Comparison of ENCODE assay signal across 34 cellular contexts in genomic region chr2:34646901-34647300, GRCh38.
"Had no signal": no experiment of that assay in that cellular context is flagged by ENCODE, and none has a peak within 500 bp of the region (broad histone marks: within the 10 kb centered on the region; RNA-seq: fewer than 3 reads in every experiment).

No MANE protein-coding gene starts in this region.

- H3K4me1 ChIP-seq: adrenal gland, ascending aorta, body of pancreas, breast epithelium had no signal

- FAIRE-seq: astrocyte, bronchial epithelial cell had no signal

- H3K9me3 ChIP-seq: adrenal gland, ascending aorta, body of pancreas, breast epithelium had no signal

- ATAC-seq: activated naive CD4-positive, alpha-beta T cell treated with anti-CD3 and anti-CD28 coated beads, Interleukin-2, amount 50 U/mL, for 72 hours; activated naive CD8-positive, alpha-beta T cell treated with anti-CD3 and anti-CD28 coated beads, Interleukin-2, amount 50 U/mL, for 24 hours; activated T-cell treated with anti-CD3 and anti-CD28 coated beads, Interleukin-2, amount 50 U/mL, for 4 hours; activated T-cell treated with anti-CD3 and anti-CD28 coated beads, Interleukin-2, amount 50 U/mL, for 72 hours; activated T-helper 17 cell treated with anti-CD3 and anti-CD28 coated beads, Interleukin-2, amount 50 U/mL, for 72 hours; body of pancreas had no signal

- H3K36me3 ChIP-seq: adrenal gland, ascending aorta, brain microvascular endothelial cell, breast epithelium, cardiac muscle cell had no signal

- H3K4me3 ChIP-seq: adrenal gland, ascending aorta, body of pancreas, breast epithelium, cardiac muscle cell had no signal

- DNase-seq: activated effector memory CD4-positive, alpha-beta T cell treated with anti-CD3 and anti-CD28 coated beads, Interleukin-2, amount 50 U/mL, for 16 hours; activated effector memory CD4-positive, alpha-beta T cell treated with Interleukin-2 at 50 U/mL for 16 hours; activated gamma-delta T cell; activated gamma-delta T cell treated with Interleukin-2 at 50 U/mL for 16 hours; activated naive CD4-positive, alpha-beta T cell; activated naive CD4-positive, alpha-beta T cell treated with anti-CD3 and anti-CD28 coated beads for 36 hours; activated naive CD4-positive, alpha-beta T cell treated with anti-CD3 and anti-CD28 coated beads, Interleukin-2, amount 10 ng/mL, durations not matched to agents 7 days and 5 days; activated naive CD4-positive, alpha-beta T cell treated with anti-CD3 and anti-CD28 coated beads, Interleukin-2, amount 50 U/mL, for 16 hours; activated naive CD4-positive, alpha-beta T cell treated with Interleukin-2 at 50 U/mL for 16 hours; activated naive CD8-positive, alpha-beta T cell treated with anti-CD3 and anti-CD28 coated beads for 36 hours; activated naive CD8-positive, alpha-beta T cell treated with anti-CD3 and anti-CD28 coated beads, Interleukin-2, amount 10 ng/mL, durations not matched to agents 7 days and 5 days; activated naive CD8-positive, alpha-beta T cell treated with anti-CD3 and anti-CD28 coated beads, Interleukin-2, amount 50 U/mL, for 24 hours; activated T-cell treated with anti-CD3 and anti-CD28 coated beads, Interleukin-2, amount 50 U/mL, for 1 hour; activated T-cell treated with anti-CD3 and anti-CD28 coated beads, Interleukin-2, amount 50 U/mL, for 24 hours; activated T-cell treated with anti-CD3 and anti-CD28 coated beads, Interleukin-2, amount 50 U/mL, for 4 hours; activated T-cell treated with anti-CD3 and anti-CD28 coated beads, Interleukin-2, amount 50 U/mL, for 48 hours; activated T-cell treated with anti-CD3 and anti-CD28 coated beads, Interleukin-2, amount 50 U/mL, for 72 hours; adrenal gland; amniotic stem cell; amygdala; anterior cingulate cortex; aorta; body of pancreas; brain microvascular endothelial cell; caudate nucleus; central memory CD4-positive, alpha-beta T cell; cerebellar nuclear complex had no signal

- H3K27ac ChIP-seq: adrenal gland, ascending aorta, body of pancreas, brain microvascular endothelial cell, breast epithelium, cardiac muscle cell had no signal

- H3K27me3 ChIP-seq: adrenal gland, ascending aorta, body of pancreas, brain microvascular endothelial cell, breast epithelium, cardiac muscle cell had no signal
